ENCODE assay signal across 29 cellular contexts in the genomic region with DNA sequence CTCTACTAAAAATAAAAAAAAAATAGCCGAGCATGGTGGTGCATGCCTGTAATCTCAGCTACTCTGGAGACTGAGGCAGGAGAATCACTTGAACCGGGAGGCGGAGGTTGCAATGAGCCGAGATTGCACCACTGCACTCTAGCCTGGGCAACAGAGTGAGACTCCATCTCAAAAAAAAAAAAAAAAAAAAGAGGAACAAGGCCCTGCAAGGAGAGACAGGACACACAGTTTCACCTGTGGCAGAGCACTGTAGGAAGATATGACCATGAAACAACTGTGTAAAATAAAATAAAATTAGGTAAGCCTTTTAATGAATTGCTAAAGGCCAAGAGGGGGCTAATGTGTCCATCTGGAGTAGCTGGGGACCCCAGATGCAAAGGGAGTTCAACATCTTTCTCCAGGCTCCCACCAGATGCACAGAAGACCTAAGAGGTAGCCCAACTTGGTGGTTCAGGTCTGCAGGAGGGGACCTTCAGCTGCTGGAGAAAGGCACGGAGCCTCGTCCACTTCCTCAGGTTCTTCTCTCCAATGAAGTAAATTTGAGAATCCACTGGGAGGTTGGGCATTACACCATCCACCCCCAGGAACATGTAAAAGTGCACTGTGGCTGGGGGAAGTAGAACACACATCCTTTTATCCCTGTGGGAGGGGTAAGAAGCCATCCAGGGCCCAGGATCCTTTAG.
"Had no signal": no experiment of that assay in that cellular context is flagged by ENCODE, and none has a peak within 500 bp of the region (broad histone marks: within the 10 kb centered on the region; RNA-seq: fewer than 3 reads in every experiment).

No MANE protein-coding gene starts in this region.

- ATAC-seq: left lung; sciatic nerve; stimulated activated naive CD8-positive, alpha-beta T cell treated with anti-CD3 and anti-CD28 coated beads, Interleukin-15, amount 100 ng/mL, for 72 hours; T-cell had no signal

- H3K4me3 Mint-ChIP-seq: activated naive CD8-positive, alpha-beta T cell treated with anti-CD3 and anti-CD28 coated beads, Interleukin-2, amount 10 ng/mL, durations not matched to agents 7 days and 5 days; activated T-cell treated with anti-CD3 and anti-CD28 coated beads, Interleukin-2, amount 50 U/mL, for 24 hours; central memory CD8-positive, alpha-beta T cell; mesothelial cell of epicardium; nephron progenitor cell; stimulated activated naive CD8-positive, alpha-beta T cell treated with anti-CD3 and anti-CD28 coated beads, Interleukin-15, amount 100 ng/mL, for 72 hours; T-cell; T-helper 2 cell treated with Interferon-gamma antibody and Interleukin-4, amounts not matched to agents 5 μg/mL and 100 μg/mL, for 36 hours had no signal

- H3K36me3 ChIP-seq: breast epithelium, transverse colon had no signal

- H3K4me1 Mint-ChIP-seq: mesothelial cell of epicardium, nephron progenitor cell had no signal

- H3K27me3 Mint-ChIP-seq: activated T-cell treated with anti-CD3 and anti-CD28 coated beads, Interleukin-2, amount 50 U/mL, for 24 hours; central memory CD8-positive, alpha-beta T cell; stimulated activated naive CD8-positive, alpha-beta T cell treated with anti-CD3 and anti-CD28 coated beads, Interleukin-15, amount 100 ng/mL, for 72 hours; T-cell had no signal

- H3K27me3 ChIP-seq: breast epithelium, dorsolateral prefrontal cortex, esophagus muscularis mucosa, left lung, suprapubic skin, transverse colon had no signal

- H3K9me3 ChIP-seq: left lung, suprapubic skin, transverse colon had no signal

- DNase-seq: activated CD4-positive, alpha-beta T cell treated with anti-CD3 and anti-CD28 coated beads for 1 hour; activated CD4-positive, alpha-beta T cell treated with anti-CD3 and anti-CD28 coated beads, Interleukin-2, amount 50 U/mL, for 1 hour; activated CD8-positive, alpha-beta memory T cell treated with anti-CD3 and anti-CD28 coated beads for 24 hours; activated CD8-positive, alpha-beta memory T cell treated with anti-CD3 and anti-CD28 coated beads, Interleukin-2, amount 50 U/mL, for 4 hours; activated naive CD4-positive, alpha-beta T cell; activated naive CD8-positive, alpha-beta T cell treated with anti-CD3 and anti-CD28 coated beads, Interleukin-2, amount 10 ng/mL, durations not matched to agents 7 days and 5 days; activated T-cell treated with anti-CD3 and anti-CD28 coated beads, Interleukin-2, amount 50 U/mL, for 24 hours; amniotic stem cell; glutamatergic neuron; hippocampal formation; kidney glomerular epithelial cell; left lung; nephron progenitor cell; nucleus accumbens; stimulated activated CD4-positive, alpha-beta T cell treated with anti-CD3 and anti-CD28 coated beads, Interleukin-4, amount 100 ng/mL, for 1 hour; stimulated activated naive CD8-positive, alpha-beta T cell treated with anti-CD3 and anti-CD28 coated beads, Interleukin-15, amount 100 ng/mL, for 72 hours; T-cell; transverse colon had no signal

- H3K27ac ChIP-seq: breast epithelium, dorsolateral prefrontal cortex, esophagus muscularis mucosa, left lung, suprapubic skin, VCaP had no signal

- H3K9me3 Mint-ChIP-seq: activated naive CD8-positive, alpha-beta T cell treated with anti-CD3 and anti-CD28 coated beads, Interleukin-2, amount 10 ng/mL, durations not matched to agents 7 days and 5 days; activated T-cell treated with anti-CD3 and anti-CD28 coated beads, Interleukin-2, amount 50 U/mL, for 24 hours; central memory CD8-positive, alpha-beta T cell; stimulated activated naive CD8-positive, alpha-beta T cell treated with anti-CD3 and anti-CD28 coated beads, Interleukin-15, amount 100 ng/mL, for 72 hours; T-helper 2 cell treated with Interferon-gamma antibody and Interleukin-4, amounts not matched to agents 5 μg/mL and 100 μg/mL, for 36 hours had no signal

- H3K4me1 ChIP-seq: breast epithelium, esophagus muscularis mucosa, suprapubic skin had no signal

- H3K27ac Mint-ChIP-seq: activated naive CD8-positive, alpha-beta T cell treated with anti-CD3 and anti-CD28 coated beads, Interleukin-2, amount 10 ng/mL, durations not matched to agents 7 days and 5 days; activated T-cell treated with anti-CD3 and anti-CD28 coated beads, Interleukin-2, amount 50 U/mL, for 24 hours; activated T-helper 2 cell treated with anti-CD3 and anti-CD28 coated beads, Interferon-gamma antibody, Interleukin-2, Interleukin-4, amounts not matched to agents 10 μg/mL and 5 μg/mL and 100 μg/mL, durations not matched to agents 14 hours and 24 hours and 36 hours; mesothelial cell of epicardium; nephron progenitor cell; stimulated activated naive CD8-positive, alpha-beta T cell treated with anti-CD3 and anti-CD28 coated beads, Interleukin-15, amount 100 ng/mL, for 72 hours; T-cell; T-helper 2 cell treated with Interferon-gamma antibody and Interleukin-4, amounts not matched to agents 5 μg/mL and 100 μg/mL, for 36 hours had no signal

- H3K4me3 ChIP-seq: breast epithelium, dorsolateral prefrontal cortex, esophagus muscularis mucosa, left lung, smooth muscle cell, suprapubic skin, transverse colon had no signal
